In genomic region chr1:77014396-77014795, GRCh38 we compare ENCODE assay signal across 1 cellular context.
TF ChIP-seq lines count a peak whose summit lies in the region.

No MANE protein-coding gene starts in this region.

TF ChIP-seq in GM12878, 131 proteins besides CTCF, POLR2A, EP300 and RAD21 (continued from another document):
- no peak for TF ChIP-seq RUNX3 (IDR thresholded peaks at IDR 0.05; ENCODE audit: low read length)
- TF ChIP-seq NR2F1 (conservative IDR thresholded peaks at IDR 0.05), result no peak
- TF ChIP-seq YY1 (IDR thresholded peaks at IDR 0.05; ENCODE audit: low read depth, low read length), result no peak
- TF ChIP-seq NBN (IDR thresholded peaks at IDR 0.05), result no peak
- TF ChIP-seq SIX5 (IDR thresholded peaks at IDR 0.05; ENCODE audit: low read depth, low read length, severe bottlenecking), result no peak
TF ChIP-seq in GM12878: peak in this region for 1.
